Comparison of ENCODE assay signal across 1 cellular context in the genomic region with DNA sequence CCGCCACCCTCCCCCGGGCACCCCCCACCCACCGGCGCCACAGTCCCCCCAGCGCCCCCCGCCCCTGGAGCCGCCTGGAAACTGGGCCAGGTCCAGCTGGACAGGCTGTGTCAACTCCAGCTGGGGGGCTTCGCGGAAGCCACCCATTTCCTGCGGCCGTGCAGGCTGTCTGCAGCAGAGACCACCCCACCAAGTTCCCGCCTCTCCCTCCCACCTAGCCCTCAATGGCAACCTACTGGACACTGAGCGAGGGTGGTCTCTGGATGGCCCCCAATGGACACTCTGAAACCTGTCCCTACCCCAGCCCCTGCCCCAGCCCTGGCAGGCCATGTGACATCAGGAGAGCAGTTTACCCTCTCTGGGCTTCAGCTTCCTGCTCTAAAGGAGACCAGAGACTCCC.
TF ChIP-seq lines count a peak whose summit lies in the region.

No MANE protein-coding gene starts in this region.

TF ChIP-seq in endothelial cell of umbilical vein, 7 proteins besides CTCF, POLR2A, EP300 and RAD21 (continued from another document):
- TF ChIP-seq, protein P1, sequence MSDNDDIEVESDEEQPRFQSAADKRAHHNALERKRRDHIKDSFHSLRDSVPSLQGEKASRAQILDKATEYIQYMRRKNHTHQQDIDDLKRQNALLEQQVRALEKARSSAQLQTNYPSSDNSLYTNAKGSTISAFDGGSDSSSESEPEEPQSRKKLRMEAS (IDR thresholded peaks at IDR 0.05; ENCODE audit: insufficient read depth, insufficient read length) = no peak
